In the genomic region with DNA sequence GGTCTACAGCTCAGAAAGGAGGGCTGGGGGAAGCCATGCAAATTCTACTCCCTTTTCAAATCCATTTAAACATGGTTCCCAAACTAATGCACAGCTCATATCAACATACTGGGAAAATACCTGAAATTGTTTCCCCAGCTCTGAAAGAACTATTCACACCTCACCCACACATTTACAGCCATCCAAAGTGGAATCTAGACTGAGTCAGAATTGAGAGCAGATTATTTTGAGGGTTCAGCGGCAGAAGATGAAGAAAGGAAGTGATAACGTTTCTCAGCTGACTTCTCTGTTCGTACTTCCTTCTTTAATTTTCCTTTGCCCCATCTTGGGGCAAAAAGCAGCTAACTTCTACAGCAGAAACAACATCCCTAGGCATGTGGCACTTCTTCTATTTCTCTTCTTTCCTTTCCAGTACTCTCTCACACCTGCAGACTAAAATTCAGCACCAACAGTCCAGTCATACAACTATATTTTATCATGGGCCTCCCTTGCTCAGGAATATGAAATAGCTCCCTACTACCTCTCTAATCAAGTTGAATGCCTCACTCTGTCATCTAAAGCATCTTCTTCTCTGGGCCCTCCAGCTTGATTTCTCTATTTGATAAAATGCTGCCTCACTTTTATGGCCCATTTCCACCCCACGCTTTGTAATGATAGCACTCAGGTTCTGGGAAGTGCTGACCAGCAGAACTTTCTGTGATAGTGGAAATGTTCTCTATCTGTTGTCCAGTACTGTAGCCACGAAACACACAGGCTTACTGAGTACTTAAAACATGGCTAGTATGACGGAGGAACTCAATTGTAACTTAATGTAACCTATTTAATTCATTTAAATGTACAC, we compare ENCODE assay signal across 11 cellular contexts. TPM values are rescaled to one million over a fixed set of nuclear protein-coding genes. Genes with fewer than 3 reads are reported as not detected.
A peak's percentile ranks its signal among the peaks of the same experiment; 100 is the strongest.
DNase-seq lines count a peak whose midpoint lies in the region; ATAC-seq and TF ChIP-seq lines count a peak whose summit lies in the region.
"Had no signal": no experiment of that assay in that cellular context is flagged by ENCODE, and none has a peak within 500 bp of the region (broad histone marks: within the 10 kb centered on the region; RNA-seq: fewer than 3 reads in every experiment).

No MANE protein-coding gene starts in this region.

- H3K4me3 ChIP-seq in heart left ventricle (no peak overlapping the region), lower lobe of right lung (no peak overlapping the region), upper lobe of left lung (no peak overlapping the region)

- no peaks in the 10 kb centered on the region for H3K9me3 Mint-ChIP-seq in activated CD8-positive, alpha-beta T cell treated with anti-CD3 and anti-CD28 coated beads, Interleukin-2, amount 10 ng/mL, durations not matched to agents 7 days and 5 days (ENCODE audit: insufficient read depth)
- no peaks in the 10 kb centered on the region for H3K9me3 Mint-ChIP-seq in progenitor cell of endocrine pancreas (ENCODE audit: low read depth)

- TF ChIP-seq CTCF in heart left ventricle (IDR thresholded peaks at IDR 0.05) (no peak), lower lobe of right lung (IDR thresholded peaks at IDR 0.05) (no peak), upper lobe of left lung (IDR thresholded peaks at IDR 0.05) (no peak), progenitor cell of endocrine pancreas (IDR thresholded peaks at IDR 0.05; ENCODE audit: unreplicated experiment) (no peak)

- no peak for TF ChIP-seq POLR2A in heart left ventricle (IDR thresholded peaks at IDR 0.05)
- TF ChIP-seq POLR2A in upper lobe of left lung (IDR thresholded peaks at IDR 0.05): no peak

- no peaks in the 10 kb centered on the region for H3K27me3 Mint-ChIP-seq in activated CD8-positive, alpha-beta T cell treated with anti-CD3 and anti-CD28 coated beads, Interleukin-2, amount 10 ng/mL, durations not matched to agents 7 days and 5 days (ENCODE audit: low read depth)
- peaks cover 13% of the 10 kb centered on the region for H3K27me3 Mint-ChIP-seq in progenitor cell of endocrine pancreas

- no peaks in the 10 kb centered on the region for H3K36me3 ChIP-seq in heart left ventricle
- H3K36me3 ChIP-seq in lower lobe of right lung: no peaks in the 10 kb centered on the region
- H3K36me3 ChIP-seq in upper lobe of left lung: no peaks in the 10 kb centered on the region

- ATAC-seq in heart left ventricle (no peak), left cardiac atrium (no peak), lower lobe of right lung (no peak), upper lobe of left lung (ENCODE audit: low FRiP score in 2 of 2) (no peak), GM18909 (IDR thresholded peaks at IDR 0.05; ENCODE audit: poor library complexity, unreplicated experiment) (no peak)
- ATAC-seq in activated CD8-positive, alpha-beta T cell treated with anti-CD3 and anti-CD28 coated beads, Interleukin-2, amount 10 ng/mL, durations not matched to agents 7 days and 5 days: no peak

- CTCF ChIA-PET in activated CD8-positive, alpha-beta T cell treated with anti-CD3 and anti-CD28 coated beads, Interleukin-2, amount 10 ng/mL, durations not matched to agents 7 days and 5 days (lab: Charles Lee): interaction anchor here (0.8 to 16.9 kb wide), 12 partner anchors 7 to 306 kb away, joined by 3 to 448 read pairs (median 5); no protein-coding TSS in a partner anchor

- no peaks in the 10 kb centered on the region for H3K9me3 ChIP-seq in heart left ventricle
- H3K9me3 ChIP-seq in lower lobe of right lung: no peaks in the 10 kb centered on the region
- no peaks in the 10 kb centered on the region for H3K9me3 ChIP-seq in upper lobe of left lung

- WGBS in heart left ventricle, 4 donors: 80 to 83% (median 81%) methylated on average over 6 of the region's 6 CpGs
- 52 to 63% methylated on average over 6 of the region's 6 CpGs for WGBS in upper lobe of left lung, 2 donors

- H3K27ac Mint-ChIP-seq in activated CD8-positive, alpha-beta T cell treated with anti-CD3 and anti-CD28 coated beads, Interleukin-2, amount 10 ng/mL, durations not matched to agents 7 days and 5 days: peak overlapping the region; percentile 89
- H3K27ac Mint-ChIP-seq in progenitor cell of endocrine pancreas: no peak overlapping the region

- POLR2A ChIA-PET in activated CD8-positive, alpha-beta T cell treated with anti-CD3 and anti-CD28 coated beads, Interleukin-2, amount 10 ng/mL, durations not matched to agents 7 days and 5 days (lab: Charles Lee): interaction anchor here (1.0 to 1.8 kb wide), 4 partner anchors 19 to 49 kb away, joined by 3 to 7 read pairs (median 4); a partner anchor contains a TSS

- H3K4me1 Mint-ChIP-seq in activated CD8-positive, alpha-beta T cell treated with anti-CD3 and anti-CD28 coated beads, Interleukin-2, amount 10 ng/mL, durations not matched to agents 7 days and 5 days (ENCODE audit: low read depth): peaks cover 96% of the 10 kb centered on the region
- H3K4me1 Mint-ChIP-seq in progenitor cell of endocrine pancreas (ENCODE audit: low read depth): peaks cover 4% of the 10 kb centered on the region

- H3K36me3 Mint-ChIP-seq in activated CD8-positive, alpha-beta T cell treated with anti-CD3 and anti-CD28 coated beads, Interleukin-2, amount 10 ng/mL, durations not matched to agents 7 days and 5 days (ENCODE audit: low read depth): peaks cover 51% of the 10 kb centered on the region
- no peaks in the 10 kb centered on the region for H3K36me3 Mint-ChIP-seq in progenitor cell of endocrine pancreas (ENCODE audit: insufficient read depth)

- DNase-seq in heart left ventricle: no peak
- no peak for DNase-seq in left cardiac atrium
- no peak for DNase-seq in activated CD8-positive, alpha-beta T cell treated with anti-CD3 and anti-CD28 coated beads, Interleukin-2, amount 10 ng/mL, durations not matched to agents 7 days and 5 days
- DNase-seq in lower lobe of right lung: no peak
- no peak for DNase-seq in upper lobe of left lung
- DNase-seq in progenitor cell of endocrine pancreas (ENCODE audit: low spot score, unreplicated experiment): no peak
- DNase-seq in NCI-H69 (lab: John Stamatoyannopoulos, UW): no peak
- DNase-seq: activated CD4-positive, alpha-beta T cell treated with anti-CD3 and anti-CD28 coated beads for 1 hour; HCEC 1CT; NCI-H526 treated with DMSO at 0.1 percent for 48 hours had no signal

- peak overlapping the region; percentile 24 for H3K4me3 Mint-ChIP-seq in activated CD8-positive, alpha-beta T cell treated with anti-CD3 and anti-CD28 coated beads, Interleukin-2, amount 10 ng/mL, durations not matched to agents 7 days and 5 days
- no peak overlapping the region for H3K4me3 Mint-ChIP-seq in progenitor cell of endocrine pancreas (ENCODE audit: low read depth)

- intact Hi-C loops in heart left ventricle (cut with DNase I): loop anchor here in 5 of 10 donors (5.0 to 10.0 kb wide), 3 partner anchors 57 to 64 kb away; no protein-coding TSS in a partner anchor
- intact Hi-C loops in left cardiac atrium (cut with DNase I): no loop called here
- intact Hi-C loops in lower lobe of right lung (cut with DNase I): no loop called here

- peaks cover 12 to 99% (median 36%) of the 10 kb centered on the region in 12 donors for H3K4me1 ChIP-seq in heart left ventricle
- peaks cover 89% of the 10 kb centered on the region for H3K4me1 ChIP-seq in lower lobe of right lung
- H3K4me1 ChIP-seq in upper lobe of left lung: peaks cover 82 to 95% (median 85%) of the 10 kb centered on the region in 4 donors

- peak overlapping the region; percentile 55 to 85 (median 72) for H3K27ac ChIP-seq in heart left ventricle
- peak overlapping the region; percentile 75 for H3K27ac ChIP-seq in lower lobe of right lung
- peak overlapping the region; percentile 66 to 87 (median 86) for H3K27ac ChIP-seq in upper lobe of left lung

- H3K27me3 ChIP-seq in heart left ventricle: no peaks in the 10 kb centered on the region
- H3K27me3 ChIP-seq in lower lobe of right lung (ENCODE audit: low read depth): no peaks in the 10 kb centered on the region
- no peaks in the 10 kb centered on the region for H3K27me3 ChIP-seq in upper lobe of left lung

- no peak for TF ChIP-seq EP300 in upper lobe of left lung (IDR thresholded peaks at IDR 0.05)

RNA-seq across cellular contexts. Expression of a gene that starts 35.9 kb away (rescaled TPM):
- total RNA-seq in heart left ventricle (10 to 100 TPM in 2 of 9 donors, 1 to 10 TPM in 7; 2.6 to 27.9 (median 5.4) TPM), left cardiac atrium (10 to 100 TPM in 1 of 2 donors, 1 to 10 TPM in 1; 6.8 to 11.0 TPM), lower lobe of right lung (48.5 TPM), upper lobe of left lung (10 to 100 TPM; 13.2 to 36.1 (median 26.3) TPM), progenitor cell of endocrine pancreas (1.3 and 1.8 TPM in 2 replicates)
- 1 to 10 TPM; 2.9 to 4.8 TPM for polyA plus RNA-seq in heart left ventricle
- total RNA-seq in activated CD8-positive, alpha-beta T cell treated with anti-CD3 and anti-CD28 coated beads, Interleukin-2, amount 10 ng/mL, durations not matched to agents 7 days and 5 days: 10 to 100 TPM; 68.2 to 68.7 TPM
